Comparison of ENCODE assay signal across 11 cellular contexts in genomic region chr1:164735315-164736052, GRCh38.
DNase-seq lines count a peak whose midpoint lies in the region; FAIRE-seq and TF ChIP-seq lines count a peak whose summit lies in the region.
"Had no signal": no experiment of that assay in that cellular context is flagged by ENCODE, and none has a peak within 500 bp of the region (broad histone marks: within the 10 kb centered on the region; RNA-seq: fewer than 3 reads in every experiment).

No MANE protein-coding gene starts in this region.

- peaks cover 9% of the 10 kb centered on the region for H3K4me1 ChIP-seq in GM23248 (ENCODE audit: insufficient read depth)
- peaks cover 37% of the 10 kb centered on the region for H3K4me1 ChIP-seq in neural progenitor cell

- peaks cover 2% of the 10 kb centered on the region for H3K27me3 Mint-ChIP-seq in neural progenitor cell (ENCODE audit: insufficient read depth, low read depth)

- H3K9me3 Mint-ChIP-seq in neural progenitor cell, result no peaks in the 10 kb centered on the region

- in situ Hi-C loops in GM23248 (cut with MboI) (no loop called here), ACHN (cut with HindIII; ENCODE audit: low pct_ligation_motif_present, low pct_unique_long_range_greater_than_20kb, low sequenced_read_pairs) (no loop called here)

- WGBS in GM23248 (ENCODE audit: low coverage in 1 of 2, low lambda C conversion rate in 2 of 2, missing lambda C conversion rate in 2 of 2), 2 experiments, result 87% methylated on average over 7 of the region's 7 CpGs

- peaks cover 6% of the 10 kb centered on the region for H3K36me3 Mint-ChIP-seq in neural progenitor cell

- H3K9ac ChIP-seq in GM23248 (no peak overlapping the region), neural progenitor cell (no peak overlapping the region)

- H3K36me3 ChIP-seq in GM23248 (ENCODE audit: low read depth), result no peaks in the 10 kb centered on the region
- H3K36me3 ChIP-seq in neural progenitor cell, result no peaks in the 10 kb centered on the region
- H3K36me3 ChIP-seq: right atrium auricular region had no signal

- H3K27ac Mint-ChIP-seq in neural progenitor cell, result peak overlapping the region; percentile 22

- peaks cover 58% of the 10 kb centered on the region for H3K4me1 Mint-ChIP-seq in neural progenitor cell

- FAIRE-seq in frontal cortex (lab: Jason Lieb, UNC), result no peak

- H3K4me2 ChIP-seq in GM23248 (ENCODE audit: unreplicated experiment), result no peak overlapping the region
- H3K4me2 ChIP-seq in neural progenitor cell, result peak overlapping the region; percentile 5

- peak; percentile 62 for DNase-seq in GM23248
- DNase-seq in NCI-H748 (lab: John Stamatoyannopoulos, UW; ENCODE audit: unreplicated experiment), result peak; percentile 69
- peak in 1 of 10 donors; percentile 40 for DNase-seq in dorsolateral prefrontal cortex
- DNase-seq in neural progenitor cell (ENCODE audit: low spot score), result peak; percentile 38
- no peak for DNase-seq in frontal cortex (ENCODE audit: low spot score in 2 of 2)
- DNase-seq in amniotic stem cell (lab: John Stamatoyannopoulos, UW), result no peak
- DNase-seq in NOMO-1 treated with dmso at 0.1 percent for 144 hours (lab: John Stamatoyannopoulos, UW; ENCODE audit: unreplicated experiment), result no peak
- DNase-seq in ACHN, result no peak
- DNase-seq: cerebellar nuclear complex, Karpas-422 had no signal

- H3K4me3 ChIP-seq in GM23248 (no peak overlapping the region), dorsolateral prefrontal cortex (peak overlapping the region in 8 of 59 donors; percentile 1 to 31 (median 24)), neural progenitor cell (no peak overlapping the region)
- H3K4me3 ChIP-seq: right atrium auricular region had no signal

- no peak for TF ChIP-seq CTCF in dorsolateral prefrontal cortex (IDR thresholded peaks at IDR 0.05 in 54 of 56, conservative IDR thresholded peaks at IDR 0.05 in 2 of 56; ENCODE audit: low read depth in 1 of 56, partially characterized antibody in 56 of 56)
- TF ChIP-seq CTCF in neural progenitor cell (IDR thresholded peaks at IDR 0.05), result no peak

- H3K9me2 ChIP-seq in GM23248 (ENCODE audit: insufficient read depth), result no peaks in the 10 kb centered on the region

- peak overlapping the region; percentile 14; the same call in 1 of the 2 replicates for H3K27ac ChIP-seq in GM23248
- H3K27ac ChIP-seq in dorsolateral prefrontal cortex, result peak overlapping the region; percentile 10 to 96 (median 89)
- H3K27ac ChIP-seq in neural progenitor cell, result no peak overlapping the region
- H3K27ac ChIP-seq: right atrium auricular region had no signal

- H2AFZ ChIP-seq in GM23248 (no peak overlapping the region), neural progenitor cell (replicated peaks) (no peak overlapping the region)

- peaks cover 65% of the 10 kb centered on the region for H3K79me2 ChIP-seq in GM23248 (ENCODE audit: insufficient read depth)
- H3K79me2 ChIP-seq in neural progenitor cell (ENCODE audit: low read depth), result peaks cover 95% of the 10 kb centered on the region

- H3K9me3 ChIP-seq in GM23248 (ENCODE audit: low read depth), result no peaks in the 10 kb centered on the region
- H3K9me3 ChIP-seq in neural progenitor cell (ENCODE audit: low read depth), result no peaks in the 10 kb centered on the region
- H3K9me3 ChIP-seq: right atrium auricular region had no signal

- intact Hi-C loops in dorsolateral prefrontal cortex (cut with DNase I), result no loop called here

- H3F3A ChIP-seq in GM23248 (ENCODE audit: insufficient read depth), result peaks cover 25% of the 10 kb centered on the region
- H3F3A ChIP-seq in neural progenitor cell (ENCODE audit: low read depth), result peaks cover 3% of the 10 kb centered on the region

- no peaks in the 10 kb centered on the region for H3K27me3 ChIP-seq in GM23248 (replicated peaks; ENCODE audit: insufficient read depth)
- no peaks in the 10 kb centered on the region for H3K27me3 ChIP-seq in dorsolateral prefrontal cortex
- H3K27me3 ChIP-seq in neural progenitor cell, result no peaks in the 10 kb centered on the region
- H3K27me3 ChIP-seq: right atrium auricular region had no signal

- H4K20me1 ChIP-seq in GM23248 (ENCODE audit: insufficient read depth), result no peaks in the 10 kb centered on the region
- H4K20me1 ChIP-seq in neural progenitor cell (ENCODE audit: low read depth), result peaks cover 72% of the 10 kb centered on the region

- no peak overlapping the region for H3K4me3 Mint-ChIP-seq in neural progenitor cell

Comparison
In these comparisons a context has a peak if more than half of its experiments do, and no peak if none do; other contexts are left out.
1. DNase-seq: peak in GM23248 (single experiment), NCI-H748 (single experiment) and neural progenitor cell (single experiment); none in frontal cortex (0 of 2), amniotic stem cell (single experiment), NOMO-1 treated with dmso at 0.1 percent for 144 hours (single experiment) and ACHN (single experiment).